24 cellular contexts compared by ENCODE assay signal in the genomic region with DNA sequence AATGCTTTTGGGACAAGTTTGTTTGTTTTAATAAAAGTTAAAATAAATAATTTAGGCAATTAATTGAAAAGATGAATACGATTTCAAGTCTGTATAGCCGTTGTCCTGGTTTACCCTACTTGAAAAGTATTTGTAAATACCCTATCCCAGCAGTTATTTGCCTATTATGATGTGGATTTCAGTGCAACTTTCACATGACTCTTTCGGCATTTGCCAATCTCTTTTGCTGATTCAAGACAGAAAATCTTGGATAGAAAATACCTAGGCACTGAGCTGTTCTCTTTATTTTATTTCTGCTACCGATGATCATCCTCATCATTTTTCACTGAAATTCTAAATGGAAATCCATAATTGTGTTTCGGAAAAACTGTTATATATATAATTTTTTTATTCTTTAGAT.
"Had no signal": no experiment of that assay in that cellular context is flagged by ENCODE, and none has a peak within 500 bp of the region (broad histone marks: within the 10 kb centered on the region; RNA-seq: fewer than 3 reads in every experiment).

No MANE protein-coding gene starts in this region.

- H3K9ac ChIP-seq: SK-N-SH had no signal

- H3K27ac ChIP-seq: breast epithelium, VCaP had no signal

- H3K4me1 Mint-ChIP-seq: activated CD4-positive, alpha-beta T cell treated with anti-CD3 and anti-CD28 coated beads, Interleukin-2, amount 10 ng/mL, durations not matched to agents 7 days and 5 days; activated T-helper 17 cell treated with anti-CD3 and anti-CD28 coated beads, Interleukin-2, amount 50 U/mL, for 72 hours had no signal

- H3K36me3 ChIP-seq: breast epithelium, MG63 had no signal

- H3K27ac Mint-ChIP-seq: activated CD4-positive, alpha-beta memory T cell treated with anti-CD3 and anti-CD28 coated beads for 36 hours; activated CD4-positive, alpha-beta T cell treated with anti-CD3 and anti-CD28 coated beads, Interleukin-2, amount 10 ng/mL, durations not matched to agents 7 days and 5 days; activated naive CD4-positive, alpha-beta T cell treated with anti-CD3 and anti-CD28 coated beads for 36 hours; activated naive CD8-positive, alpha-beta T cell; activated T-helper 17 cell treated with anti-CD3 and anti-CD28 coated beads, Interleukin-2, amount 50 U/mL, for 72 hours had no signal

- H3K9me3 ChIP-seq: breast epithelium, MG63, SK-N-SH had no signal

- H3K9me3 Mint-ChIP-seq: activated CD4-positive, alpha-beta memory T cell treated with anti-CD3 and anti-CD28 coated beads for 36 hours; activated CD4-positive, alpha-beta T cell treated with anti-CD3 and anti-CD28 coated beads, Interleukin-2, amount 10 ng/mL, durations not matched to agents 7 days and 5 days; activated naive CD4-positive, alpha-beta T cell treated with anti-CD3 and anti-CD28 coated beads for 36 hours; activated T-cell treated with anti-CD3 and anti-CD28 coated beads, Interleukin-2, amount 50 U/mL, for 4 hours; activated T-helper 17 cell treated with anti-CD3 and anti-CD28 coated beads, Interleukin-2, amount 50 U/mL, for 72 hours had no signal

- H3K4me3 Mint-ChIP-seq: activated CD4-positive, alpha-beta memory T cell treated with anti-CD3 and anti-CD28 coated beads for 36 hours; activated CD4-positive, alpha-beta T cell treated with anti-CD3 and anti-CD28 coated beads, Interleukin-2, amount 10 ng/mL, durations not matched to agents 7 days and 5 days; activated naive CD4-positive, alpha-beta T cell treated with anti-CD3 and anti-CD28 coated beads for 36 hours; activated naive CD8-positive, alpha-beta T cell; activated T-cell treated with anti-CD3 and anti-CD28 coated beads, Interleukin-2, amount 50 U/mL, for 4 hours; activated T-helper 17 cell treated with anti-CD3 and anti-CD28 coated beads, Interleukin-2, amount 50 U/mL, for 72 hours had no signal

- H3K36me3 Mint-ChIP-seq: activated CD4-positive, alpha-beta memory T cell treated with anti-CD3 and anti-CD28 coated beads for 36 hours; activated naive CD8-positive, alpha-beta T cell had no signal

- DNase-seq: activated CD4-positive, alpha-beta memory T cell treated with anti-CD3 and anti-CD28 coated beads for 36 hours; activated CD4-positive, alpha-beta T cell treated with anti-CD3 and anti-CD28 coated beads, Interleukin-2, amount 10 ng/mL, durations not matched to agents 7 days and 5 days; activated CD4-positive, CD25-positive, alpha-beta regulatory T cell; activated CD8-positive, alpha-beta memory T cell treated with anti-CD3 and anti-CD28 coated beads for 24 hours; activated gamma-delta T cell; activated naive CD4-positive, alpha-beta T cell treated with anti-CD3 and anti-CD28 coated beads for 36 hours; activated T-cell treated with anti-CD3 and anti-CD28 coated beads, Interleukin-2, amount 50 U/mL, for 4 hours; aorta; MG63; NCI-H1092 treated with DMSO at 0.1 percent for 48 hours; NCI-H1417 treated with DMSO at 0.1 percent for 48 hours; NCI-H1694; NCI-H2029; NCI-H345; NCI-H510A; NCI-H526 treated with DMSO at 0.1 percent for 48 hours; NCI-H82; SK-N-SH; T-helper 1 cell had no signal

- H3K27me3 ChIP-seq: breast epithelium, MG63 had no signal

- H3K4me3 ChIP-seq: breast epithelium, MG63 had no signal

- H3K4me1 ChIP-seq: breast epithelium had no signal

- ATAC-seq: activated T-cell treated with anti-CD3 and anti-CD28 coated beads, Interleukin-2, amount 50 U/mL, for 4 hours; activated T-helper 17 cell treated with anti-CD3 and anti-CD28 coated beads, Interleukin-2, amount 50 U/mL, for 72 hours; Right ventricle myocardium inferior had no signal
